19 cellular contexts compared by ENCODE assay signal in genomic region chr2:205877501-205877900, GRCh38.
"Had no signal": no experiment of that assay in that cellular context is flagged by ENCODE, and none has a peak within 500 bp of the region (broad histone marks: within the 10 kb centered on the region; RNA-seq: fewer than 3 reads in every experiment).

No MANE protein-coding gene starts in this region.

- DNase-seq: naive thymus-derived CD8-positive, alpha-beta T cell; natural killer cell; nephron progenitor cell; nucleus accumbens; occipital lobe; ovary; pancreas; posterior cingulate gyrus; psoas muscle; retina; right cardiac atrium; right lobe of liver; sigmoid colon; small intestine; spleen; stimulated activated CD4-positive, alpha-beta T cell treated with anti-CD3 and anti-CD28 coated beads, Interleukin-12 subunit alpha, Interleukin-12 subunit beta, amount 100 ng/mL, for 4 hours; stimulated activated CD4-positive, alpha-beta T cell treated with anti-CD3 and anti-CD28 coated beads, Interleukin-15, amount 100 ng/mL, for 24 hours; stimulated activated CD4-positive, alpha-beta T cell treated with anti-CD3 and anti-CD28 coated beads, Interleukin-1b, Interleukin-23, amount 100 ng/mL, for 48 hours; stimulated activated CD4-positive, alpha-beta T cell treated with anti-CD3 and anti-CD28 coated beads, Interleukin-2, amount 100 ng/mL, for 24 hours had no signal

- FAIRE-seq: pancreas, small intestine had no signal
